In genomic region chr17:77449908-77450741, GRCh38 we compare ENCODE assay signal across 8 cellular contexts.
DNase-seq lines count a peak whose midpoint lies in the region; ATAC-seq, FAIRE-seq and TF ChIP-seq lines count a peak whose summit lies in the region.

No MANE protein-coding gene starts in this region.

- peaks cover 66% of the 10 kb centered on the region for H3K4me1 Mint-ChIP-seq in GM23338
- H3K4me1 Mint-ChIP-seq in T-helper 2 cell treated with Interferon-gamma antibody and Interleukin-4, amounts not matched to agents 5 μg/mL and 100 μg/mL, for 36 hours (ENCODE audit: low read depth), result peaks cover 56% of the 10 kb centered on the region

- H3K9me2 ChIP-seq in GM23338 (ENCODE audit: insufficient read depth), result no peaks in the 10 kb centered on the region
- H3K9me2 ChIP-seq in PC-9 (ENCODE audit: insufficient read depth), result no peaks in the 10 kb centered on the region

- DNase-seq in GM23338 (ENCODE audit: low spot score) (peak; percentile 62), cerebellum (ENCODE audit: low spot score) (peak; percentile 83), HepG2 (ENCODE audit: low spot score) (peak; percentile 92), PC-9 (no peak)
- DNase-seq in T-helper 2 cell treated with Interferon-gamma antibody and Interleukin-4, amounts not matched to agents 5 μg/mL and 100 μg/mL, for 36 hours (ENCODE audit: low spot score), result peak; percentile 80
- DNase-seq in stimulated activated CD4-positive, alpha-beta T cell treated with anti-CD3 and anti-CD28 coated beads, Interleukin-4, amount 100 ng/mL, for 24 hours, result peak; percentile 79

- no peaks in the 10 kb centered on the region; the same call in 2 of the 3 replicates for H3K36me3 Mint-ChIP-seq in GM23338 (ENCODE audit: low read depth)
- peaks cover 59% of the 10 kb centered on the region for H3K36me3 Mint-ChIP-seq in T-helper 2 cell treated with Interferon-gamma antibody and Interleukin-4, amounts not matched to agents 5 μg/mL and 100 μg/mL, for 36 hours (ENCODE audit: low read depth)

- peak; percentile 66 for FAIRE-seq in HepG2 (lab: Jason Lieb, UNC)

- peak overlapping the region; percentile 90 for H3K4me3 Mint-ChIP-seq in GM23338
- peak overlapping the region; percentile 96 for H3K4me3 Mint-ChIP-seq in T-helper 2 cell treated with Interferon-gamma antibody and Interleukin-4, amounts not matched to agents 5 μg/mL and 100 μg/mL, for 36 hours

- BruUV-seq in HepG2 (replicated peaks; lab: Mats Ljungman, UMichigan) (no TSS peak), PC-9 (replicated peaks; lab: Mats Ljungman, UMichigan) (no TSS peak)

- H3K4me1 ChIP-seq in GM23338 (ENCODE audit: insufficient read depth) (peaks cover 40% of the 10 kb centered on the region), HepG2 (ENCODE audit: insufficient read depth, low read length) (peaks cover 46% of the 10 kb centered on the region), PC-9 (replicated peaks; ENCODE audit: insufficient read depth) (no peaks in the 10 kb centered on the region)

- no peaks in the 10 kb centered on the region for H3K27me3 ChIP-seq in GM23338 (ENCODE audit: insufficient read depth)
- no peaks in the 10 kb centered on the region; a peak in 1 of 5 replicates for H3K27me3 ChIP-seq in HepG2 (ENCODE audit: control insufficient read depth in 1 of 2, insufficient read depth in 2 of 2, low read length in 2 of 2)
- no peaks in the 10 kb centered on the region for H3K27me3 ChIP-seq in PC-9 (ENCODE audit: insufficient read depth, low read depth)

- in situ Hi-C loops in HepG2 (cut with HindIII; ENCODE audit: extremely low pct_ligation_motif_present, low pct_unique_long_range_greater_than_20kb), result loop anchor here (5.0 kb wide), 1 partner anchor 163 kb away; no protein-coding TSS in a partner anchor

- H4K20me1 ChIP-seq in GM23338 (replicated peaks; ENCODE audit: insufficient read depth) (peaks cover 5% of the 10 kb centered on the region; the same call in 1 of the 2 replicates), HepG2 (ENCODE audit: insufficient read depth, low read length) (peaks cover 19% of the 10 kb centered on the region), PC-9 (ENCODE audit: insufficient read depth) (peaks cover 60% of the 10 kb centered on the region)

- H3K27ac ChIP-seq in GM23338 (ENCODE audit: low read depth) (no peak overlapping the region), HepG2 (ENCODE audit: extremely low read length, insufficient read depth, low read length) (peak overlapping the region; percentile 95), PC-9 (no peak overlapping the region)

- H3K27ac Mint-ChIP-seq in GM23338, result no peak overlapping the region; the same call in 1 of the 2 replicates
- peak overlapping the region; percentile 91 for H3K27ac Mint-ChIP-seq in T-helper 2 cell treated with Interferon-gamma antibody and Interleukin-4, amounts not matched to agents 5 μg/mL and 100 μg/mL, for 36 hours

- H3K4me3 ChIP-seq in GM23338 (peak overlapping the region; percentile 92), HepG2 (replicated peaks in 1 of 3; ENCODE audit: insufficient read depth in 1 of 3, low read depth in 2 of 3, low read length in 3 of 3) (peak overlapping the region; percentile 61 to 91 (median 73)), PC-9 (no peak overlapping the region)

- 0% methylated on average over 17 of the region's 23 CpGs for WGBS in HepG2 (ENCODE audit: low lambda C conversion rate)

- POLR2A ChIA-PET in HepG2 (lab: Yijun Ruan, JAX), result interaction anchor here (0.6 to 6.4 kb wide), 28 partner anchors 9 to 513 kb away, joined by 3 to 129 read pairs (median 5); partner anchors contain the start of gene TNRC6C
- POLR2A ChIA-PET in PC-9 (lab: Charles Lee; ENCODE audit: unreplicated experiment), result interaction anchor here (0.6 kb wide), 1 partner anchor 55 kb away, joined by 4 read pairs; no protein-coding TSS in a partner anchor

- intact Hi-C loops in HepG2 (cut with micrococcal nuclease; ENCODE audit: unreplicated experiment), result loop anchor here (1.0 to 5.0 kb wide), 2 partner anchors 20 to 163 kb away; no protein-coding TSS in a partner anchor
- intact Hi-C loops in PC-9 (cut with micrococcal nuclease; ENCODE audit: unreplicated experiment), result no loop called here

- TF ChIP-seq EP300 in HepG2 (IDR thresholded peaks at IDR 0.05; ENCODE audit: low read depth in 2 of 2, low read length in 2 of 2) (no peak), HepG2 (CRISPR knock-in tag; IDR thresholded peaks at IDR 0.05; ENCODE audit: borderline replicate concordance) (no peak)

- TF ChIP-seq CTCF in GM23338 (conservative IDR thresholded peaks at IDR 0.05; ENCODE audit: low read depth in 2 of 2) (no peak), HepG2 (CRISPR knock-in tag; IDR thresholded peaks at IDR 0.05) (peak; percentile 34), PC-9 (conservative IDR thresholded peaks at IDR 0.05) (no peak)

- peak overlapping the region; percentile 96 for H3K9ac ChIP-seq in HepG2 (ENCODE audit: insufficient read depth, low read depth, low read length)

- peak in 1 of 2 experiments; percentile 43; a peak in 2 of 4 replicates for TF ChIP-seq POLR2A in HepG2 (IDR thresholded peaks at IDR 0.05; ENCODE audit: insufficient read depth in 1 of 2, low read depth in 2 of 2, low read length in 2 of 2)

- H3K36me3 ChIP-seq in GM23338 (ENCODE audit: insufficient read depth) (no peaks in the 10 kb centered on the region), HepG2 (replicated peaks in 1 of 2; ENCODE audit: control insufficient read depth in 1 of 2, insufficient read depth in 2 of 2, low read length in 2 of 2) (peaks cover 2 to 12% of the 10 kb centered on the region in 2 experiments; a peak in 4 of 5 replicates), PC-9 (ENCODE audit: low read depth) (no peaks in the 10 kb centered on the region)

- CTCF ChIA-PET in HepG2 (lab: Yijun Ruan, JAX; ENCODE audit: low intra/inter-chr PET ratio, low total read pairs), result interaction anchor here (1.3 kb wide), 1 partner anchor 20 kb away, joined by 4 read pairs; no protein-coding TSS in a partner anchor
- CTCF ChIA-PET in PC-9 (lab: Charles Lee), result no interaction called here

- H3K9me3 Mint-ChIP-seq in GM23338, result no peaks in the 10 kb centered on the region
- no peaks in the 10 kb centered on the region for H3K9me3 Mint-ChIP-seq in T-helper 2 cell treated with Interferon-gamma antibody and Interleukin-4, amounts not matched to agents 5 μg/mL and 100 μg/mL, for 36 hours

- H3K27me3 Mint-ChIP-seq in GM23338 (ENCODE audit: insufficient read depth, low read depth, poor library complexity), result peaks cover 38% of the 10 kb centered on the region
- H3K27me3 Mint-ChIP-seq in T-helper 2 cell treated with Interferon-gamma antibody and Interleukin-4, amounts not matched to agents 5 μg/mL and 100 μg/mL, for 36 hours (ENCODE audit: low read depth), result no peaks in the 10 kb centered on the region

- H2AFZ ChIP-seq in GM23338 (no peak overlapping the region), HepG2 (ENCODE audit: low read length) (no peak overlapping the region), PC-9 (no peak overlapping the region)

- no peaks in the 10 kb centered on the region for H3K9me3 ChIP-seq in HepG2 (ENCODE audit: low read length)
- H3K9me3 ChIP-seq in PC-9 (ENCODE audit: insufficient read depth, low read depth), result no peaks in the 10 kb centered on the region

- H3K4me2 ChIP-seq in GM23338, result peak overlapping the region; percentile 100
- H3K4me2 ChIP-seq in HepG2 (ENCODE audit: low read depth, low read length), result peak overlapping the region; percentile 99
- H3K4me2 ChIP-seq in PC-9, result no peak overlapping the region

- H3K79me2 ChIP-seq in GM23338 (replicated peaks; ENCODE audit: insufficient read depth) (peaks cover 75% of the 10 kb centered on the region), HepG2 (ENCODE audit: insufficient read depth, low read length) (peaks cover 64% of the 10 kb centered on the region), PC-9 (ENCODE audit: low read depth) (no peaks in the 10 kb centered on the region)

- TF ChIP-seq RAD21 in HepG2 (CRISPR knock-in tag; IDR thresholded peaks at IDR 0.05), result no peak

- H3F3A ChIP-seq in GM23338 (replicated peaks; ENCODE audit: low read depth) (peaks cover 6% of the 10 kb centered on the region; the same call in 1 of the 2 replicates), PC-9 (ENCODE audit: insufficient read depth, low read depth) (no peaks in the 10 kb centered on the region; the same call in 1 of the 2 replicates)

- ATAC-seq in GM23338 (peak; percentile 39), HepG2 (peak; percentile 68), HG03354 (IDR thresholded peaks at IDR 0.05; ENCODE audit: poor library complexity, severe bottlenecking, unreplicated experiment) (no peak), GM19351 (IDR thresholded peaks at IDR 0.05; ENCODE audit: unreplicated experiment) (no peak)

TF ChIP-seq in GM23338, 12 proteins besides CTCF, POLR2A, EP300 and RAD21:
- no peak for TF ChIP-seq EZH2 (IDR thresholded peaks at IDR 0.05; ENCODE audit: low read depth, unreplicated experiment)
- 0 out of 2 replicates have a peak, but pooled peaks have one; percentile 1 for TF ChIP-seq CREB1 (CRISPR knock-in tag; IDR thresholded peaks at IDR 0.05; ENCODE audit: low read depth)

TF ChIP-seq in HepG2, 621 proteins besides CTCF, POLR2A, EP300 and RAD21 (continues in another document):
- TF ChIP-seq ARNTL (CRISPR knock-in tag; IDR thresholded peaks at IDR 0.05), result 0 out of 2 replicates have a peak, but pooled peaks have one; percentile 27
- TF ChIP-seq ZNF792 (CRISPR knock-in tag; IDR thresholded peaks at IDR 0.05), result no peak
- peak; percentile 48; the same call in 1 of the 2 replicates for TF ChIP-seq KDM2A (CRISPR knock-in tag; IDR thresholded peaks at IDR 0.05; ENCODE audit: borderline replicate concordance, low read depth)
- TF ChIP-seq CHD2 (IDR thresholded peaks at IDR 0.05; ENCODE audit: low read depth, low read length), result no peak
- TF ChIP-seq GATA4 (IDR thresholded peaks at IDR 0.05; ENCODE audit: borderline replicate concordance, low read depth), result no peak
- peak; percentile 53; the same call in 1 of the 2 replicates for TF ChIP-seq DNMT1 (CRISPR knock-in tag; IDR thresholded peaks at IDR 0.05)
- TF ChIP-seq RELA (CRISPR knock-in tag; IDR thresholded peaks at IDR 0.05), result peak; percentile 27; the same call in 1 of the 2 replicates
- peak; percentile 2; the same call in 1 of the 2 replicates for TF ChIP-seq RCOR2 (CRISPR knock-in tag; IDR thresholded peaks at IDR 0.05)
- TF ChIP-seq ZNF75D (CRISPR knock-in tag; IDR thresholded peaks at IDR 0.05; ENCODE audit: borderline replicate concordance), result no peak
- TF ChIP-seq BORCS8-MEF2B (CRISPR knock-in tag; IDR thresholded peaks at IDR 0.05), result peak; percentile 35; the same call in 1 of the 2 replicates
- no peak; the same call in 1 of the 2 replicates for TF ChIP-seq KLF11 (CRISPR knock-in tag; IDR thresholded peaks at IDR 0.05)
- TF ChIP-seq TARDBP (CRISPR knock-in tag; IDR thresholded peaks at IDR 0.05), result 0 out of 2 replicates have a peak, but pooled peaks have one; percentile 31

Comparison
In these comparisons a context has a peak if more than half of its experiments do, and no peak if none do; other contexts are left out.
1. ATAC-seq: peak in GM23338 (single experiment) and HepG2 (single experiment); none in HG03354 (single experiment) and GM19351 (single experiment).
2. DNase-seq: peak in GM23338 (single experiment), T-helper 2 cell treated with Interferon-gamma antibody and Interleukin-4, amounts not matched to agents 5 μg/mL and 100 μg/mL, for 36 hours (single experiment), cerebellum (single experiment), HepG2 (single experiment) and stimulated activated CD4-positive, alpha-beta T cell treated with anti-CD3 and anti-CD28 coated beads, Interleukin-4, amount 100 ng/mL, for 24 hours (single experiment); none in PC-9 (0 of 2).